In the genomic region with DNA sequence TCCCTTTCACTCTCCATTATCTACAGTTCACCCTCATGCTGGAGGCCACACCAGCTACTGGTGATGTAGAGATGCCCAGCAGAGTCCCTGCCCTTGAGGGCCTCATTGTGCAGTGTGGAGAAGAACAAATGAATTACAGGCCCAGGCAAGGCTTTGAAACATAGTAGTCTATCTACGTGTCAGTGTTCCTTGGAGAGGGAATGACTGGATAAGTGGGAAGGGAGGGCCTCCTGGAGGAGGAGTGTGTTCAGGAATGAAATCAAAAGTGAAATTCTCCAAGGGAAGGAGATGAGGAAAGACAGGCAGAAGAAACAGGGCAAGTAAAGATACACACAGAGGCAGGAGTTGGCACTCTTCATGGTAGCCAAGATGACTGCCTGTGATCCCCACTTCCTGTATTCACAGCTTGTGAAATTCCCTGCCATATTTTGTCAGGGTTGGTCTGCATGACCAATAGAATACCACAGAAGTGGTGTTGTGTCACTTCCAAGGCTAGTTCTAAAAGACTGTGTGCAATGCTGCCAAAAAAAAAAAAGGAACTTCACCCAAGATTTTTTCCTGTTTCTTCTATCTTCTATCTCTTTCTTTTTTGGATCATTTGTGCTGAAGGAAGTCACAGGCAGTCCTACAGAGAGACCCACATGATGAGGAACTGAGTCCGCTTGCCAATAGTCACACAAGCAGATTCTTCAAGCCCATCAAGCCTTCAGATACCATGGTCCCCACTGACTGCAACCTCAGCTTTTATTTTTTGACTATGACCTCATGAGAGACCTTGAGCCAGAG, we compare ENCODE assay signal across 11 cellular contexts. TPM values are rescaled to one million over a fixed set of nuclear protein-coding genes. Genes with fewer than 3 reads are reported as not detected.
DNase-seq lines count a peak whose midpoint lies in the region; ATAC-seq, FAIRE-seq and TF ChIP-seq lines count a peak whose summit lies in the region.
"Had no signal": no experiment of that assay in that cellular context is flagged by ENCODE, and none has a peak within 500 bp of the region (broad histone marks: within the 10 kb centered on the region; RNA-seq: fewer than 3 reads in every experiment).

No MANE protein-coding gene starts in this region.

- H3K9ac ChIP-seq in Loucy (ENCODE audit: low read depth, low read length, poor library complexity, severe bottlenecking): no peak overlapping the region

- peaks cover 20% of the 10 kb centered on the region; the same call in 2 of the 3 replicates for H3K4me1 ChIP-seq in A549
- H3K4me1 ChIP-seq in Loucy (ENCODE audit: insufficient read depth, low read length, poor library complexity, severe bottlenecking): no peaks in the 10 kb centered on the region

- no peak for TF ChIP-seq CTCF in A549 (IDR thresholded peaks at IDR 0.05)
- no peak for TF ChIP-seq CTCF in Loucy (conservative IDR thresholded peaks at IDR 0.05; ENCODE audit: low read length)
- no peak for TF ChIP-seq CTCF in GM10266 (IDR thresholded peaks at IDR 0.05; ENCODE audit: control insufficient read depth, insufficient read depth, low read depth, missing control alignments)

- no peak for TF ChIP-seq POLR2A in A549 (IDR thresholded peaks at IDR 0.05; ENCODE audit: low read length)

- H3K27me3 ChIP-seq in Loucy (ENCODE audit: insufficient read depth, low read length, poor library complexity, severe bottlenecking): no peaks in the 10 kb centered on the region

- H3K79me2 ChIP-seq in Loucy (ENCODE audit: insufficient read depth, low read length): no peaks in the 10 kb centered on the region

- CTCF ChIA-PET in A549 (lab: Yijun Ruan, JAX): interaction anchor here (0.9 kb wide), 1 partner anchor 19 kb away, joined by 4 read pairs; no protein-coding TSS in a partner anchor

- TF ChIP-seq EP300 in A549 (IDR thresholded peaks at IDR 0.05): no peak

- no peak overlapping the region for H3K4me2 ChIP-seq in A549
- no peak overlapping the region for H3K4me2 ChIP-seq in Loucy (ENCODE audit: low read depth, low read length, poor library complexity, severe bottlenecking)

- no peak for FAIRE-seq in A549 (lab: Jason Lieb, UNC)

- no peaks in the 10 kb centered on the region for H3F3A ChIP-seq in Loucy (ENCODE audit: low read depth)

- peak overlapping the region; percentile 82 for H2AFZ ChIP-seq in Loucy (ENCODE audit: low read length)

- TF ChIP-seq RAD21 in A549 (conservative IDR thresholded peaks at IDR 0.05 in 1 of 2, IDR thresholded peaks at IDR 0.05 in 1 of 2): no peak

- no peaks in the 10 kb centered on the region for H3K9me3 ChIP-seq in A549
- no peaks in the 10 kb centered on the region for H3K9me3 ChIP-seq in Loucy (ENCODE audit: insufficient read depth, low read depth, low read length)

- DNase-seq in A549 (ENCODE audit: low read depth in 1 of 2, low spot score in 1 of 2) (peak in 1 of 2 experiments; percentile 30), medulla oblongata (ENCODE audit: extremely low spot score) (peak; percentile 78), GM10266 (ENCODE audit: extremely low spot score) (no peak)
- no peak for DNase-seq in stimulated activated naive CD4-positive, alpha-beta T cell (lab: John Stamatoyannopoulos, UW)
- DNase-seq: activated CD4-positive, alpha-beta T cell treated with anti-CD3 and anti-CD28 coated beads, Interleukin-2, amount 10 ng/mL, durations not matched to agents 24 days and 14 days; CD4-positive, alpha-beta T cell; NCI-H1105 treated with DMSO at 0.1 percent for 48 hours had no signal

- no peaks in the 10 kb centered on the region for H3K36me3 ChIP-seq in Loucy (ENCODE audit: insufficient read depth, low read length)

- H4K20me1 ChIP-seq in Loucy (ENCODE audit: insufficient read depth, low read length, poor library complexity, severe bottlenecking): no peaks in the 10 kb centered on the region

- POLR2A ChIA-PET in A549 (lab: Yijun Ruan, JAX): interaction anchor here (1.0 kb wide), 1 partner anchor 18 kb away, joined by 3 read pairs; the partner anchor contains the start of gene RAF1

- no peaks in the 10 kb centered on the region for H3K9me2 ChIP-seq in Loucy (replicated peaks; ENCODE audit: low read depth, low read length)

- H3K27ac ChIP-seq in A549: peak overlapping the region; percentile 8 to 59; a peak in 2 of 6 replicates
- H3K27ac ChIP-seq in cingulate gyrus (ENCODE audit: low read depth, low read length): peak overlapping the region; percentile 49

- WGBS in A549 (ENCODE audit: missing lambda C conversion rate): 78% methylated on average over 2 of the region's 2 CpGs

- H3K4me3 ChIP-seq in A549: no peak overlapping the region
- no peak overlapping the region for H3K4me3 ChIP-seq in Loucy (ENCODE audit: low read length, poor library complexity, severe bottlenecking)

- ATAC-seq in A549 (peak in 1 of 2 experiments; percentile 18; a peak in 2 of 6 replicates), HG02610 (IDR thresholded peaks at IDR 0.05; ENCODE audit: unreplicated experiment) (no peak), GM21526 (IDR thresholded peaks at IDR 0.05; ENCODE audit: low FRiP score, unreplicated experiment) (no peak)

TF ChIP-seq in A549, 52 proteins besides CTCF, POLR2A, EP300 and RAD21:
- no peak for TF ChIP-seq FOSL2 (IDR thresholded peaks at IDR 0.05)
- no peak for TF ChIP-seq FOSL2 (CRISPR knock-in tag; IDR thresholded peaks at IDR 0.05)
- no peak for TF ChIP-seq FOSB (CRISPR knock-in tag; IDR thresholded peaks at IDR 0.05)
- TF ChIP-seq, protein P1, sequence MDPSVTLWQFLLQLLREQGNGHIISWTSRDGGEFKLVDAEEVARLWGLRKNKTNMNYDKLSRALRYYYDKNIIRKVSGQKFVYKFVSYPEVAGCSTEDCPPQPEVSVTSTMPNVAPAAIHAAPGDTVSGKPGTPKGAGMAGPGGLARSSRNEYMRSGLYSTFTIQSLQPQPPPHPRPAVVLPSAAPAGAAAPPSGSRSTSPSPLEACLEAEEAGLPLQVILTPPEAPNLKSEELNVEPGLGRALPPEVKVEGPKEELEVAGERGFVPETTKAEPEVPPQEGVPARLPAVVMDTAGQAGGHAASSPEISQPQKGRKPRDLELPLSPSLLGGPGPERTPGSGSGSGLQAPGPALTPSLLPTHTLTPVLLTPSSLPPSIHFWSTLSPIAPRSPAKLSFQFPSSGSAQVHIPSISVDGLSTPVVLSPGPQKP (IDR thresholded peaks at IDR 0.05; ENCODE audit: low read depth, low read length): no peak
- TF ChIP-seq HOXB13 (CRISPR knock-in tag; IDR thresholded peaks at IDR 0.05; ENCODE audit: low read depth): no peak
- no peak for TF ChIP-seq NFE2L2 (conservative IDR thresholded peaks at IDR 0.05; ENCODE audit: low read length)
- no peak for TF ChIP-seq ZNF302 (CRISPR knock-in tag; IDR thresholded peaks at IDR 0.05)
- TF ChIP-seq MAZ (IDR thresholded peaks at IDR 0.05; ENCODE audit: borderline replicate concordance, low read depth, low read length): no peak
- TF ChIP-seq EHF (CRISPR knock-in tag; IDR thresholded peaks at IDR 0.05): no peak
- no peak for TF ChIP-seq NR3C1 (IDR thresholded peaks at IDR 0.05)
- no peak for TF ChIP-seq PHF8 (IDR thresholded peaks at IDR 0.05; ENCODE audit: borderline replicate concordance, low read depth)

RNA-seq across cellular contexts. Expression of gene RAF1, which starts 17.9 kb away (rescaled TPM):
- polyA plus RNA-seq in A549 (2011; rRNA removed) (94.6 and 109 TPM in 2 replicates), A549 (2017; fragmentation: RNase III; extraction: RNeasy Plus Mini Kit Qiagen cat#74134 plus additional on column Dnase treatment) (54.2 to 57.0 TPM (median 56.2 TPM) in 3 replicates)
- 58.4 and 73.0 TPM in 2 replicates for polyA plus RNA-seq in A549 (2012; cell fraction: cytosol; rRNA removed)
- 88.5 and 123 TPM in 2 replicates for polyA plus RNA-seq in A549 (2012; cell fraction: nucleus; rRNA removed)
- polyA minus RNA-seq in A549 (2011; rRNA and poly(A)+ RNA removed): 132 and 135 TPM in 2 replicates
